ENCODE assay signal across 19 cellular contexts in genomic region chr17:33240397-33240796, GRCh38. TPM values are rescaled to one million over a fixed set of nuclear protein-coding genes. Genes with fewer than 3 reads are reported as not detected.
"Had no signal": no experiment of that assay in that cellular context is flagged by ENCODE, and none has a peak within 500 bp of the region (broad histone marks: within the 10 kb centered on the region; RNA-seq: fewer than 3 reads in every experiment).

No MANE protein-coding gene starts in this region.

- H3K36me3 ChIP-seq: adrenal gland, esophagus squamous epithelium, gastrocnemius medialis, stomach, suprapubic skin, tibial nerve had no signal

- H3K27ac Mint-ChIP-seq: activated CD8-positive, alpha-beta T cell treated with anti-CD3 and anti-CD28 coated beads, Interleukin-2, amount 10 ng/mL, durations not matched to agents 7 days and 5 days; activated naive CD4-positive, alpha-beta T cell treated with anti-CD3 and anti-CD28 coated beads, Interleukin-2, amount 50 U/mL, for 72 hours; nephron; stimulated activated memory B cell treated with anti-CD40 and anti-IgM and Interleukin-4, amounts not matched to agents 10 μg/mL and 1 μg/mL and 100 μg/mL, for 72 hours had no signal

- H3K9me3 Mint-ChIP-seq: activated naive CD4-positive, alpha-beta T cell treated with anti-CD3 and anti-CD28 coated beads, Interleukin-2, amount 50 U/mL, for 72 hours; central memory CD8-positive, alpha-beta T cell; nephron; stimulated activated memory B cell treated with anti-CD40 and anti-IgM and Interleukin-4, amounts not matched to agents 10 μg/mL and 1 μg/mL and 100 μg/mL, for 72 hours had no signal

- H3K27ac ChIP-seq: adrenal gland, esophagus squamous epithelium, gastrocnemius medialis, stomach, suprapubic skin, tibial nerve had no signal

- H3K4me3 Mint-ChIP-seq: activated CD8-positive, alpha-beta T cell treated with anti-CD3 and anti-CD28 coated beads, Interleukin-2, amount 10 ng/mL, durations not matched to agents 7 days and 5 days; central memory CD8-positive, alpha-beta T cell; nephron; stimulated activated memory B cell treated with anti-CD40 and anti-IgM and Interleukin-4, amounts not matched to agents 10 μg/mL and 1 μg/mL and 100 μg/mL, for 72 hours had no signal

- H3K4me3 ChIP-seq: adrenal gland, esophagus squamous epithelium, gastrocnemius medialis, stomach, suprapubic skin, tibial nerve had no signal

- H3K4me1 ChIP-seq: gastrocnemius medialis had no signal

- H3K9me3 ChIP-seq: adrenal gland, esophagus squamous epithelium, gastrocnemius medialis, stomach, suprapubic skin, tibial nerve had no signal

- ATAC-seq: activated CD8-positive, alpha-beta T cell treated with anti-CD3 and anti-CD28 coated beads, Interleukin-2, amount 10 ng/mL, durations not matched to agents 7 days and 5 days; activated naive CD4-positive, alpha-beta T cell treated with anti-CD3 and anti-CD28 coated beads, Interleukin-2, amount 50 U/mL, for 72 hours; gastrocnemius medialis; sciatic nerve; stimulated activated memory B cell treated with anti-CD40 and anti-IgM and Interleukin-4, amounts not matched to agents 10 μg/mL and 1 μg/mL and 100 μg/mL, for 72 hours had no signal

- DNase-seq: activated CD4-positive, alpha-beta T cell treated with anti-CD3 and anti-CD28 coated beads for 1 hour; activated CD4-positive, alpha-beta T cell treated with anti-CD3 and anti-CD28 coated beads, Interleukin-2, amount 50 U/mL, for 1 hour; activated CD8-positive, alpha-beta T cell treated with anti-CD3 and anti-CD28 coated beads, Interleukin-2, amount 10 ng/mL, durations not matched to agents 7 days and 5 days; activated T-cell treated with anti-CD3 and anti-CD28 coated beads, Interleukin-2, amount 50 U/mL, for 1 hour; adrenal gland; esophagus squamous epithelium; gastrocnemius medialis; head of caudate nucleus; small intestine; stomach; T-helper 9 cell had no signal

- H3K27me3 ChIP-seq: adrenal gland, tibial nerve had no signal

- H3K4me1 Mint-ChIP-seq: central memory CD8-positive, alpha-beta T cell; nephron; stimulated activated memory B cell treated with anti-CD40 and anti-IgM and Interleukin-4, amounts not matched to agents 10 μg/mL and 1 μg/mL and 100 μg/mL, for 72 hours had no signal

- H3K36me3 Mint-ChIP-seq: activated naive CD4-positive, alpha-beta T cell treated with anti-CD3 and anti-CD28 coated beads, Interleukin-2, amount 50 U/mL, for 72 hours; stimulated activated memory B cell treated with anti-CD40 and anti-IgM and Interleukin-4, amounts not matched to agents 10 μg/mL and 1 μg/mL and 100 μg/mL, for 72 hours had no signal

RNA-seq across cellular contexts. Expression of gene ASIC2, which starts 52.7 kb away (rescaled TPM):
- total RNA-seq: activated CD8-positive, alpha-beta T cell treated with anti-CD3 and anti-CD28 coated beads, Interleukin-2, amount 10 ng/mL, durations not matched to agents 7 days and 5 days; activated naive CD4-positive, alpha-beta T cell treated with anti-CD3 and anti-CD28 coated beads, Interleukin-2, amount 50 U/mL, for 72 hours; gastrocnemius medialis; suprapubic skin had no signal
- polyA plus RNA-seq: liver had no signal
